30 cellular contexts compared by ENCODE assay signal in genomic region chr12:13788626-13789025, GRCh38.
"Had no signal": no experiment of that assay in that cellular context is flagged by ENCODE, and none has a peak within 500 bp of the region (broad histone marks: within the 10 kb centered on the region; RNA-seq: fewer than 3 reads in every experiment).

No MANE protein-coding gene starts in this region.

- DNase-seq: activated CD4-positive, alpha-beta memory T cell treated with anti-CD3 and anti-CD28 coated beads for 36 hours; activated CD4-positive, alpha-beta T cell treated with anti-CD3 and anti-CD28 coated beads for 36 hours; activated CD4-positive, alpha-beta T cell treated with anti-CD3 and anti-CD28 coated beads, Interleukin-2, amount 10 ng/mL, durations not matched to agents 24 days and 14 days; activated CD4-positive, CD25-positive, alpha-beta regulatory T cell; activated CD4-positive, CD25-positive, alpha-beta regulatory T cell treated with anti-CD3 and anti-CD28 coated beads, Interleukin-2, amount 50 U/mL, for 72 hours; activated CD8-positive, alpha-beta memory T cell treated with anti-CD3 and anti-CD28 coated beads, Interleukin-2, amount 10 ng/mL, durations not matched to agents 7 days and 5 days; activated CD8-positive, alpha-beta memory T cell treated with anti-CD3 and anti-CD28 coated beads, Interleukin-2, amount 50 U/mL, for 48 hours; activated CD8-positive, alpha-beta T cell treated with anti-CD3 and anti-CD28 coated beads, Interleukin-2, amount 10 ng/mL, durations not matched to agents 7 days and 5 days; activated effector memory CD4-positive, alpha-beta T cell treated with Interleukin-2 at 50 U/mL for 16 hours; activated gamma-delta T cell treated with Interleukin-2 at 50 U/mL for 16 hours; activated naive CD4-positive, alpha-beta T cell treated with anti-CD3 and anti-CD28 coated beads, Interleukin-2, amount 50 U/mL, for 16 hours; activated naive CD4-positive, alpha-beta T cell treated with Interleukin-2 at 50 U/mL for 16 hours; activated T-cell treated with anti-CD3 and anti-CD28 coated beads, Interleukin-2, amount 50 U/mL, for 4 hours; amygdala; aorta; body of pancreas; caudate nucleus; cortex of kidney; dermis blood vessel endothelial cell; effector CD4-positive, alpha-beta T cell; effector memory CD8-positive, alpha-beta T cell; erythroblast; foreskin melanocyte; heart right ventricle; T-helper 2 cell had no signal

- H3K36me3 ChIP-seq: esophagus muscularis mucosa, gastroesophageal sphincter, heart right ventricle had no signal

- ATAC-seq: activated CD4-positive, alpha-beta T cell treated with anti-CD3 and anti-CD28 coated beads for 36 hours; activated CD8-positive, alpha-beta memory T cell treated with anti-CD3 and anti-CD28 coated beads, Interleukin-2, amount 10 ng/mL, durations not matched to agents 7 days and 5 days; activated CD8-positive, alpha-beta T cell treated with anti-CD3 and anti-CD28 coated beads, Interleukin-2, amount 10 ng/mL, durations not matched to agents 7 days and 5 days; activated T-cell treated with anti-CD3 and anti-CD28 coated beads, Interleukin-2, amount 50 U/mL, for 4 hours; activated T-helper 17 cell treated with anti-CD3 and anti-CD28 coated beads, Interleukin-2, amount 50 U/mL, for 72 hours; body of pancreas; effector memory CD8-positive, alpha-beta T cell; gastroesophageal sphincter; heart right ventricle had no signal

- FAIRE-seq: colon had no signal

- H3K9me3 ChIP-seq: body of pancreas, esophagus muscularis mucosa, gastroesophageal sphincter, heart right ventricle had no signal

- H3K4me3 ChIP-seq: body of pancreas, esophagus muscularis mucosa, gastroesophageal sphincter, heart right ventricle, hepatocyte had no signal

- H3K4me1 ChIP-seq: body of pancreas, esophagus muscularis mucosa, gastroesophageal sphincter, heart right ventricle had no signal

- H3K79me2 ChIP-seq: hepatocyte had no signal

- H2AFZ ChIP-seq: hepatocyte had no signal

- H3K27me3 ChIP-seq: body of pancreas, esophagus muscularis mucosa, gastroesophageal sphincter, hepatocyte had no signal

- H3K27ac ChIP-seq: body of pancreas, esophagus muscularis mucosa, gastroesophageal sphincter, heart right ventricle, hepatocyte had no signal

- H3K4me2 ChIP-seq: hepatocyte had no signal
